ENCODE assay signal across 1 cellular context in the genomic region with DNA sequence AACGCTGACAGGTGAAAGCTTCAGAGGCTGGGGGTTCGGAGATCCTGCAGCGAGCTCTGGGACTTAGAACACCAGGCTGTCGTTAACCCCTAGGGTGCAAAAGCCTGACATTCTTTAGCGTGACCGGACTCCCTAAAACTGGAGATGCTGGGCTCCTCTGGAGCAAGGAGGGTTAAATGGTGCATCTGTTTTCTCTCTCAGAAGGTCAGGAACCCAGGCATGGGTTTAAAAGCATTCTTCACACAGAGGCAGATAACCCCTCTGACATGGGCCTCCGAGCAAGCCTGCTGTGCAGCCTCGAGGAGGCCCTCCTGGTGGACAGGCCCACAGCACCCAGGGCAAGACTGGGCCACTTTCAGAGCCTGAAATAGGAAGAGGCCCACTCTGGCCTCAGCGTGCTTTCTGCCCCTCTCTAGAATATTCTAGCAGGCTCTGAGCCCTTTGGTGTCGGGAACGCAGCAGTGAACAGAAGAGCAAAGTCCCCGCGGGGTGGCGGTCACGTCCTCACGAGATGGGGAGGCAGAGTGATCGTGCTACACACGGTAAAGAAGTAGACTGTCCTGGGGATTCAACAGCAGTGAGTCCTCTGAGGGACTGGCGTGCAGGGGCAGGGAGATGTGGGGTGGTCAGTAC.
TF ChIP-seq lines count a peak whose summit lies in the region.

No MANE protein-coding gene starts in this region.

TF ChIP-seq in H1, 55 proteins besides CTCF, POLR2A, EP300 and RAD21:
- no peak for TF ChIP-seq KDM1A (IDR thresholded peaks at IDR 0.05; ENCODE audit: borderline replicate concordance, low read length)
- TF ChIP-seq SUZ12 (IDR thresholded peaks at IDR 0.05; ENCODE audit: low read length): no peak
- TF ChIP-seq POU5F1 (IDR thresholded peaks at IDR 0.05; ENCODE audit: low read depth, low read length): no peak
- TF ChIP-seq ZNF274 (IDR thresholded peaks at IDR 0.05; ENCODE audit: borderline replicate concordance, extremely low read depth, low read length): no peak
- no peak for TF ChIP-seq RNF2 (IDR thresholded peaks at IDR 0.05; ENCODE audit: borderline replicate concordance, low read depth, low read length, missing control alignments, poor library complexity, severe bottlenecking)
- TF ChIP-seq SP1 (IDR thresholded peaks at IDR 0.05; ENCODE audit: low read depth, low read length): no peak
- TF ChIP-seq SIRT6 (IDR thresholded peaks at IDR 0.05; ENCODE audit: low read length): no peak
- TF ChIP-seq CHD2 (IDR thresholded peaks at IDR 0.05; ENCODE audit: low read length): no peak
- TF ChIP-seq JUND (IDR thresholded peaks at IDR 0.05; ENCODE audit: low read length): no peak
- no peak for TF ChIP-seq BRCA1 (IDR thresholded peaks at IDR 0.05; ENCODE audit: low read depth, low read length)
- no peak for TF ChIP-seq CHD7 (IDR thresholded peaks at IDR 0.05; ENCODE audit: insufficient replicate concordance, low read length)
- no peak for TF ChIP-seq MAFK (IDR thresholded peaks at IDR 0.05; ENCODE audit: low read depth, low read length)
- TF ChIP-seq TAF1 (IDR thresholded peaks at IDR 0.05; ENCODE audit: low read depth, low read length): no peak
- no peak for TF ChIP-seq NANOG (IDR thresholded peaks at IDR 0.05; ENCODE audit: insufficient read depth, low read depth, low read length, poor library complexity, severe bottlenecking)
- no peak for TF ChIP-seq HDAC2 (IDR thresholded peaks at IDR 0.05; ENCODE audit: borderline replicate concordance in 1 of 2, low read depth in 2 of 2, low read length in 2 of 2)
- no peak for TF ChIP-seq EZH2 (IDR thresholded peaks at IDR 0.05; ENCODE audit: low read depth, low read length, severe bottlenecking)
- no peak for TF ChIP-seq CBX8 (IDR thresholded peaks at IDR 0.05; ENCODE audit: borderline replicate concordance, low read depth, low read length)
- no peak for TF ChIP-seq SAP30 (IDR thresholded peaks at IDR 0.05; ENCODE audit: insufficient read depth, insufficient replicate concordance, low read length)
